12 cellular contexts compared by ENCODE assay signal in genomic region chr15:52392008-52392687, GRCh38.
A peak's percentile ranks its signal among the peaks of the same experiment; 100 is the strongest.
DNase-seq lines count a peak whose midpoint lies in the region; ATAC-seq and TF ChIP-seq lines count a peak whose summit lies in the region.
"Had no signal": no experiment of that assay in that cellular context is flagged by ENCODE, and none has a peak within 500 bp of the region (broad histone marks: within the 10 kb centered on the region; RNA-seq: fewer than 3 reads in every experiment).

No MANE protein-coding gene starts in this region.

- H3K27me3 ChIP-seq in NT2/D1 (ENCODE audit: insufficient read depth, insufficient read length) = no peaks in the 10 kb centered on the region
- H3K27me3 ChIP-seq in ovary = no peaks in the 10 kb centered on the region
- H3K27me3 ChIP-seq in testis = no peaks in the 10 kb centered on the region
- H3K27me3 ChIP-seq: thyroid gland had no signal

- H3K36me3 ChIP-seq in NT2/D1 (ENCODE audit: insufficient read depth, insufficient read length, low read length) (peaks cover 5% of the 10 kb centered on the region), ovary (no peaks in the 10 kb centered on the region), testis (ENCODE audit: low read depth, missing control alignments) (no peaks in the 10 kb centered on the region)

- no peak overlapping the region for H3K9ac ChIP-seq in NT2/D1 (ENCODE audit: insufficient read length, low read depth)

- TF ChIP-seq EP300 in ovary (IDR thresholded peaks at IDR 0.05) = no peak

- H3K4me3 ChIP-seq in NT2/D1 (ENCODE audit: insufficient read length, low read depth) (no peak overlapping the region), ovary (no peak overlapping the region), testis (no peak overlapping the region)
- H3K4me3 ChIP-seq: lower lobe of right lung, thyroid gland had no signal

- TF ChIP-seq CTCF in osteocyte (IDR thresholded peaks at IDR 0.05) = no peak
- no peak for TF ChIP-seq CTCF in ovary (IDR thresholded peaks at IDR 0.05)
- no peak for TF ChIP-seq CTCF in testis (IDR thresholded peaks at IDR 0.05)

- H3K9me3 Mint-ChIP-seq in osteocyte (ENCODE audit: unreplicated experiment) = no peaks in the 10 kb centered on the region

- peaks cover 29% of the 10 kb centered on the region for H3K4me1 Mint-ChIP-seq in osteocyte (ENCODE audit: unreplicated experiment)

- intact Hi-C loops in ovary (cut with DNase I) = no loop called here
- intact Hi-C loops in testis (cut with DNase I; ENCODE audit: low total_unique reads) = no loop called here

- H3K4me1 ChIP-seq in NT2/D1 (ENCODE audit: insufficient read depth, insufficient read length) (peaks cover 4% of the 10 kb centered on the region), ovary (ENCODE audit: insufficient read depth) (no peaks in the 10 kb centered on the region), testis (no peaks in the 10 kb centered on the region)
- H3K4me1 ChIP-seq: lower lobe of right lung, thyroid gland had no signal

- H3K27me3 Mint-ChIP-seq in osteocyte (ENCODE audit: unreplicated experiment) = no peaks in the 10 kb centered on the region
- H3K27me3 Mint-ChIP-seq: progenitor cell of endocrine pancreas had no signal

- H3K4me3 Mint-ChIP-seq in osteocyte (ENCODE audit: unreplicated experiment) = no peak overlapping the region

- ATAC-seq in GM21381 (IDR thresholded peaks at IDR 0.05; ENCODE audit: unreplicated experiment) = no peak

- peak overlapping the region; percentile 71 for H3K27ac Mint-ChIP-seq in osteocyte (ENCODE audit: unreplicated experiment)
- H3K27ac Mint-ChIP-seq: progenitor cell of endocrine pancreas had no signal

- H3K9me3 ChIP-seq in NT2/D1 (ENCODE audit: insufficient read depth, low read length) (no peaks in the 10 kb centered on the region), ovary (no peaks in the 10 kb centered on the region), testis (no peaks in the 10 kb centered on the region)
- H3K9me3 ChIP-seq: lower lobe of right lung, thyroid gland had no signal

- DNase-seq in GM03348 (ENCODE audit: low spot score) (peak; percentile 8), NT2/D1 (ENCODE audit: low read depth, low spot score) (peak; percentile 60), fibroblast of gingiva (ENCODE audit: low read depth) (peak; percentile 86), osteocyte (ENCODE audit: extremely low spot score, unreplicated experiment) (no peak), ovary (no peak), testis (no peak)
- no peak for DNase-seq in stimulated activated CD4-positive, alpha-beta T cell treated with anti-CD3 and anti-CD28 coated beads, Interleukin-2, amount 100 ng/mL, for 24 hours
- DNase-seq: lower lobe of right lung, NCI-H510A treated with DMSO at 0.1 percent for 48 hours, thyroid gland had no signal

- WGBS in ovary, 3 donors = 80 to 84% (median 82%) methylated on average over 6 of the region's 6 CpGs
- WGBS in testis, 2 donors = 85 to 89% methylated on average over 6 of the region's 6 CpGs

- no peak overlapping the region for H3K27ac ChIP-seq in ovary
- no peak overlapping the region for H3K27ac ChIP-seq in testis
- H3K27ac ChIP-seq: lower lobe of right lung, thyroid gland had no signal

- peaks cover 36% of the 10 kb centered on the region for H3K36me3 Mint-ChIP-seq in osteocyte (ENCODE audit: unreplicated experiment)

- no peak for TF ChIP-seq POLR2A in ovary (IDR thresholded peaks at IDR 0.05)
- TF ChIP-seq POLR2A in testis (IDR thresholded peaks at IDR 0.05) = no peak

Comparison
In these comparisons a context has a peak if more than half of its experiments do, and no peak if none do; other contexts are left out.
1. DNase-seq: peak in GM03348 (single experiment), NT2/D1 (single experiment) and fibroblast of gingiva (single experiment); none in osteocyte (single experiment), ovary (0 of 5), testis (single experiment) and stimulated activated CD4-positive, alpha-beta T cell treated with anti-CD3 and anti-CD28 coated beads, Interleukin-2, amount 100 ng/mL, for 24 hours (0 of 2).